Comparison of ENCODE assay signal across 2 cellular contexts in genomic region chr6:155580904-155581303, GRCh38.
TF ChIP-seq lines count a peak whose summit lies in the region.

No MANE protein-coding gene starts in this region.

TF ChIP-seq in SK-N-SH, 30 proteins besides CTCF, POLR2A, EP300 and RAD21 (continued from another document):
- no peak for TF ChIP-seq IRF3 (IDR thresholded peaks at IDR 0.05; ENCODE audit: low read depth, low read length)
- no peak for TF ChIP-seq SIN3A (IDR thresholded peaks at IDR 0.05; ENCODE audit: borderline replicate concordance, low read depth, low read length)
- no peak for TF ChIP-seq POLR2AphosphoS5 (IDR thresholded peaks at IDR 0.05; ENCODE audit: low read depth, low read length)
- no peak for TF ChIP-seq REST (IDR thresholded peaks at IDR 0.05; ENCODE audit: low read depth, low read length)
- TF ChIP-seq CHD2 (IDR thresholded peaks at IDR 0.05; ENCODE audit: low read length, partially characterized antibody), result no peak
- TF ChIP-seq NRF1 (IDR thresholded peaks at IDR 0.05; ENCODE audit: low read depth, low read length), result no peak
- no peak for TF ChIP-seq TEAD4 (IDR thresholded peaks at IDR 0.05; ENCODE audit: borderline replicate concordance, insufficient read depth)
- no peak for TF ChIP-seq YY1 (IDR thresholded peaks at IDR 0.05; ENCODE audit: low read depth)
- TF ChIP-seq ELF1 (IDR thresholded peaks at IDR 0.05), result no peak
- no peak for TF ChIP-seq GATA2 (CRISPR knock-in tag; IDR thresholded peaks at IDR 0.05)
- TF ChIP-seq MXI1 (IDR thresholded peaks at IDR 0.05; ENCODE audit: low read depth, low read length), result no peak
- no peak for TF ChIP-seq FOXM1 (IDR thresholded peaks at IDR 0.05; ENCODE audit: low read depth)
- TF ChIP-seq JUND (IDR thresholded peaks at IDR 0.05), result no peak
- no peak for TF ChIP-seq GABPA (IDR thresholded peaks at IDR 0.05; ENCODE audit: low read depth)

TF ChIP-seq in SK-N-SH treated with all-trans-retinoic acid at 6 μM for 48 hours, 23 proteins besides CTCF, POLR2A, EP300 and RAD21 (continued from another document):
- TF ChIP-seq ZFP30 (CRISPR knock-in tag; IDR thresholded peaks at IDR 0.05) (no peak), ESRRG (CRISPR knock-in tag; IDR thresholded peaks at IDR 0.05) (no peak)
